In the genomic region with DNA sequence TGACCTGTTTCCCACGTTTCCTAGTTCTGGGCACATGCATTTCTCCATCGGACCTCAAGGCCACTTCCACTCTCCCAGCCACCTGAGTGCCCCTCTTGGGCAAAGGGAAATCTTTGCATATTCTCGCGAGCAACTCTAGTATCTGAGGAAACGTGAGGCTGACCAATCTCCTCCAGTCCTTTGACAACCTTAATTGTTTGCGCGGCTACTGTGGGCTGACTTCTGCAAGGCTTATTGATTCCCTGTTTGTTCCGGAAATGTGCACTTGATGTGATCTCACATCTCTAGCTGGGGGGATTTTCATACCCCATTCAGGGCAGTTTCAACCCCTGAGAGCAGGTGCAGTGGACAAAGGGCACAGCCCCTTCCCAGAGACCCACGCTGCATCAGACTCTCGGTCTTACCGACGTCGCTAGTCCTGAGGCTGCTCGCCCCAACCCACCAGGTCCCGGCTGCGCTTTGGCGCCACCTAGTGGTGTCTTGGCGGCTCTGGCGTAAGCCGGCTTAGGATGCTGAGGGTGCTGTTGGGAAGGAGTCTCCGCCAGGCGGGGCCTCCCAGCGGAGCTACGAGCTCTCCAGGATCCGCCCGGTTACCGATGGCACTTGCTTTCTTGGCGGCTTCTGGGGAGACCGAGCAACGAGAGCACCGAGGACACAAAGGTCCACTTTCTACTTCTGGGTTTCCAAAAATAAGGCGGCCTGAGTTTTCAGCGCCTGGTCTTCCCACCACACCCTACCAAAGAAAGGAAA, we compare ENCODE assay signal across 8 cellular contexts. TPM values are rescaled to one million over a fixed set of nuclear protein-coding genes. Genes with fewer than 3 reads are reported as not detected.
A peak's percentile ranks its signal among the peaks of the same experiment; 100 is the strongest.
DNase-seq lines count a peak whose midpoint lies in the region; ATAC-seq and TF ChIP-seq lines count a peak whose summit lies in the region.

No MANE protein-coding gene starts in this region.

- H3K27me3 ChIP-seq in HCT116 (ENCODE audit: insufficient read depth, low read length) (no peaks in the 10 kb centered on the region), MG63 (peaks cover 18% of the 10 kb centered on the region), SJSA1 (replicated peaks) (peaks cover 7% of the 10 kb centered on the region), suprapubic skin (peaks cover 11% of the 10 kb centered on the region)

- peak; percentile 95 for ATAC-seq in HCT116

- H4K20me1 ChIP-seq in HCT116 (ENCODE audit: insufficient read depth): no peaks in the 10 kb centered on the region

- TF ChIP-seq EP300 in suprapubic skin (IDR thresholded peaks at IDR 0.05): no peak

- RAD21 ChIA-PET in HCT116 (lab: Charles Lee; ENCODE audit: low non-redundant PET in 1 of 2, low total read pairs in 2 of 2, uncharacterized antibody in 2 of 2, unreplicated experiment in 2 of 2): interaction anchor here (0.6 to 1.1 kb wide), 2 partner anchors 25 to 315 kb away, joined by 3 read pairs; partner anchors contain the start of gene SPR (in 1 of the 2)

- peak overlapping the region; percentile 33 to 51 for H3K4me3 ChIP-seq in HCT116 (replicated peaks in 1 of 2; ENCODE audit: low read depth in 1 of 2, low read length in 2 of 2)
- H3K4me3 ChIP-seq in MG63: peak overlapping the region; percentile 25
- H3K4me3 ChIP-seq in SJSA1: no peak overlapping the region
- H3K4me3 ChIP-seq in suprapubic skin: peak overlapping the region; percentile 14

- peak; percentile 79 for TF ChIP-seq RAD21 in HCT116 (IDR thresholded peaks at IDR 0.05; ENCODE audit: low read depth)

- BruUV-seq in HCT116 (replicated peaks; lab: Mats Ljungman, UMichigan): no TSS peak

- H3K9me2 ChIP-seq in HCT116 (ENCODE audit: insufficient read depth): no peaks in the 10 kb centered on the region

- POLR2A ChIA-PET in HCT116 (lab: Charles Lee): interaction anchor here (0.8 kb wide), 1 partner anchor 104 kb away, joined by 3 read pairs; no protein-coding TSS in a partner anchor

- H3K36me3 ChIP-seq in HCT116 (ENCODE audit: control insufficient read depth in 1 of 2, insufficient read depth in 2 of 2, low read length in 2 of 2): no peaks in the 10 kb centered on the region
- no peaks in the 10 kb centered on the region for H3K36me3 ChIP-seq in MG63
- no peaks in the 10 kb centered on the region for H3K36me3 ChIP-seq in SJSA1
- no peaks in the 10 kb centered on the region for H3K36me3 ChIP-seq in suprapubic skin

- H3K9ac ChIP-seq in HCT116 (ENCODE audit: low read length): no peak overlapping the region

- intact Hi-C loops in HCT116 (cut with micrococcal nuclease): no loop called here

- peak; percentile 97 to 99 (median 98) for TF ChIP-seq CTCF in HCT116 (IDR thresholded peaks at IDR 0.05 in 2 of 3, conservative IDR thresholded peaks at IDR 0.05 in 1 of 3; ENCODE audit: borderline replicate concordance in 1 of 3, insufficient read depth in 1 of 3, low read depth in 2 of 3, low read length in 2 of 3)
- peak; percentile 94 to 98 for TF ChIP-seq CTCF in suprapubic skin (IDR thresholded peaks at IDR 0.05)

- no peaks in the 10 kb centered on the region for H3K79me2 ChIP-seq in HCT116 (ENCODE audit: insufficient read depth, low read length)

- 6% methylated on average over 19 of the region's 33 CpGs for WGBS in suprapubic skin

- H3K27ac ChIP-seq in HCT116 (ENCODE audit: low read depth, low read length) (no peak overlapping the region), SJSA1 (no peak overlapping the region), suprapubic skin (no peak overlapping the region)

- DNase-seq in GM03348 (ENCODE audit: low spot score) (peak; percentile 97), HCT116 (ENCODE audit: low read depth, low spot score) (peak; percentile 86), MG63 (peak; percentile 81), SJSA1 (ENCODE audit: low read depth in 1 of 2, low spot score in 2 of 2) (peak; percentile 86 to 87), globus pallidus (ENCODE audit: low spot score) (peak; percentile 89), occipital lobe (lab: John Stamatoyannopoulos, UW) (peak; percentile 86), suprapubic skin (ENCODE audit: low spot score in 2 of 2) (peak; percentile 90 to 91)
- DNase-seq in activated naive CD4-positive, alpha-beta T cell (lab: John Stamatoyannopoulos, UW): peak; percentile 70 to 81 (median 76)

- H3K4me1 ChIP-seq in HCT116 (ENCODE audit: control insufficient read depth in 1 of 2, insufficient read depth in 2 of 2, low read length in 2 of 2) (peaks cover 4 to 22% of the 10 kb centered on the region in 2 experiments; a peak in 3 of 4 replicates), SJSA1 (replicated peaks) (peaks cover 10% of the 10 kb centered on the region), suprapubic skin (peaks cover 7% of the 10 kb centered on the region)

- peak overlapping the region; percentile 78 for H3K4me2 ChIP-seq in HCT116 (ENCODE audit: low read length)

- H3K9me3 ChIP-seq in HCT116 (ENCODE audit: control insufficient read depth in 1 of 2, insufficient read depth in 1 of 2, low read depth in 1 of 2, low read length in 2 of 2): no peaks in the 10 kb centered on the region
- peaks cover 4% of the 10 kb centered on the region; the same call in 1 of the 2 replicates for H3K9me3 ChIP-seq in MG63
- no peaks in the 10 kb centered on the region; the same call in 1 of the 2 replicates for H3K9me3 ChIP-seq in SJSA1 (replicated peaks)
- no peaks in the 10 kb centered on the region for H3K9me3 ChIP-seq in suprapubic skin

- TF ChIP-seq POLR2A in HCT116 (IDR thresholded peaks at IDR 0.05; ENCODE audit: borderline replicate concordance, extremely low read depth, insufficient read depth, insufficient read length) (no peak), suprapubic skin (IDR thresholded peaks at IDR 0.05) (no peak)

- CTCF ChIA-PET in HCT116 (lab: Charles Lee): interaction anchor here (0.6 to 2.4 kb wide), 27 partner anchors 9 to 1563 kb away, joined by 3 to 24 read pairs (median 4); partner anchors contain the start of gene SPR

- H2AFZ ChIP-seq in HCT116 (ENCODE audit: low read depth, low read length, poor library complexity, severe bottlenecking): peak overlapping the region; percentile 94

TF ChIP-seq in HCT116, 20 proteins besides CTCF, POLR2A, EP300 and RAD21:
- no peak for TF ChIP-seq JUND (IDR thresholded peaks at IDR 0.05)
- TF ChIP-seq ZBTB33 (IDR thresholded peaks at IDR 0.05; ENCODE audit: extremely low read depth, insufficient replicate concordance, low read length): peak; percentile 7
- TF ChIP-seq, protein P1, sequence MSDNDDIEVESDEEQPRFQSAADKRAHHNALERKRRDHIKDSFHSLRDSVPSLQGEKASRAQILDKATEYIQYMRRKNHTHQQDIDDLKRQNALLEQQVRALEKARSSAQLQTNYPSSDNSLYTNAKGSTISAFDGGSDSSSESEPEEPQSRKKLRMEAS (IDR thresholded peaks at IDR 0.05): peak; percentile 53; the same call in 1 of the 2 replicates
- no peak for TF ChIP-seq EZH2 (IDR thresholded peaks at IDR 0.05)
- peak; percentile 69 for TF ChIP-seq YY1 (IDR thresholded peaks at IDR 0.05; ENCODE audit: extremely low read depth, insufficient replicate concordance, low read depth, low read length)

RNA-seq across cellular contexts. Expression of gene SPR, which starts 24.8 kb away (rescaled TPM):
- total RNA-seq in HCT116 (2021; ENCODE audit: unreplicated experiment) (66.9 TPM), occipital lobe (1.2 TPM), suprapubic skin (10 to 100 TPM; 11.9 to 14.2 (median 14.1) TPM)
- polyA plus RNA-seq in HCT116 (2012): 50.7 and 52.4 TPM in 2 replicates
- total RNA-seq in MG63 (2014; rRNA removed; shearing (Covaris generic); ENCODE audit: low replicate concordance): 57.7 and 57.8 TPM in 2 replicates
- 35.8 and 50.7 TPM in 2 replicates for total RNA-seq in SJSA1 (2014; rRNA removed; shearing (Covaris generic))

RNA-seq across cellular contexts. Expression of gene EXOC6B, which starts 36.6 kb away (rescaled TPM):
- total RNA-seq in HCT116 (2021; ENCODE audit: unreplicated experiment) (25.4 TPM), occipital lobe (190 TPM), suprapubic skin (100 to 1,000 TPM in 1 of 4 donors, 10 to 100 TPM in 3; 54.0 to 121 (median 78.7) TPM)
- polyA plus RNA-seq in HCT116 (2012): 11.1 and 11.2 TPM in 2 replicates
- 11.7 and 22.2 TPM in 2 replicates for total RNA-seq in MG63 (2014; rRNA removed; shearing (Covaris generic); ENCODE audit: low replicate concordance)
- total RNA-seq in SJSA1 (2014; rRNA removed; shearing (Covaris generic)): 11.2 and 26.5 TPM in 2 replicates

RNA-seq across cellular contexts. Expression of gene EMX1, which starts 54.9 kb away (rescaled TPM):
- total RNA-seq in HCT116 (2021; ENCODE audit: unreplicated experiment): 3.1 TPM
- 0.87 and 0.98 TPM in 2 replicates for polyA plus RNA-seq in HCT116 (2012)
- total RNA-seq in MG63 (2014; rRNA removed; shearing (Covaris generic); ENCODE audit: low replicate concordance): not detected in 2 replicates
- total RNA-seq in SJSA1 (2014; rRNA removed; shearing (Covaris generic)): not detected in 2 replicates
- 21.1 TPM for total RNA-seq in occipital lobe
- total RNA-seq in suprapubic skin: not detected
